In genomic region chr10:123972481-123973401, GRCh38 we compare ENCODE assay signal across 23 cellular contexts.
DNase-seq lines count a peak whose midpoint lies in the region; ATAC-seq, FAIRE-seq and TF ChIP-seq lines count a peak whose summit lies in the region.
"Had no signal": no experiment of that assay in that cellular context is flagged by ENCODE, and none has a peak within 500 bp of the region (broad histone marks: within the 10 kb centered on the region; RNA-seq: fewer than 3 reads in every experiment).

No MANE protein-coding gene starts in this region.

- peak overlapping the region; percentile 80 for H3K4me3 ChIP-seq in GM23338
- H3K4me3 ChIP-seq: BLaER1, GM12878, left lung, SJSA1 had no signal

- peak overlapping the region; percentile 95 for H2AFZ ChIP-seq in GM23338

- H3K27me3 Mint-ChIP-seq in GM23338 (ENCODE audit: insufficient read depth, low read depth, poor library complexity) (peaks cover 36% of the 10 kb centered on the region), endothelial cell (ENCODE audit: unreplicated experiment) (peaks cover 14% of the 10 kb centered on the region), mesothelial cell of epicardium (ENCODE audit: low read depth) (peaks cover 89% of the 10 kb centered on the region)

- TF ChIP-seq CTCF in GM23338 (conservative IDR thresholded peaks at IDR 0.05; ENCODE audit: low read depth in 2 of 2) = peak; percentile 23 to 29; a peak in 3 of 4 replicates
- TF ChIP-seq CTCF in endothelial cell (IDR thresholded peaks at IDR 0.05; ENCODE audit: unreplicated experiment) = no peak
- TF ChIP-seq CTCF in mesothelial cell of epicardium (IDR thresholded peaks at IDR 0.05; ENCODE audit: unreplicated experiment) = no peak

- ATAC-seq in GM23338 (peak; percentile 73), HG02852 (IDR thresholded peaks at IDR 0.05; ENCODE audit: unreplicated experiment) (no peak)
- ATAC-seq: activated CD8-positive, alpha-beta T cell treated with anti-CD3 and anti-CD28 coated beads, Interleukin-2, amount 10 ng/mL, durations not matched to agents 7 days and 5 days; gastroesophageal sphincter; GM12878; left lung; stimulated activated effector memory CD8-positive, alpha-beta T cell treated with anti-CD3 and anti-CD28 coated beads, Interleukin-12 subunit alpha, Interleukin-12 subunit beta, amount 100 ng/mL, for 72 hours had no signal

- peak overlapping the region; percentile 92 for H3K4me2 ChIP-seq in GM23338
- H3K4me2 ChIP-seq: BLaER1 had no signal

- DNase-seq in GM23338 (ENCODE audit: low spot score) (peak; percentile 83), NCI-H2227 (lab: John Stamatoyannopoulos, UW; ENCODE audit: unreplicated experiment) (peak; percentile 55), endothelial cell (ENCODE audit: low spot score) (peak; percentile 52), mesothelial cell of epicardium (ENCODE audit: low spot score in 2 of 2, unreplicated experiment in 2 of 2) (peak in 1 of 2 experiments; percentile 56), GM19239 (ENCODE audit: insufficient read length, low spot score) (no peak), Kasumi-1 (lab: John Stamatoyannopoulos, UW) (no peak), cerebellar nuclear complex (lab: John Stamatoyannopoulos, UW) (no peak)
- DNase-seq: activated CD8-positive, alpha-beta T cell treated with anti-CD3 and anti-CD28 coated beads, Interleukin-2, amount 10 ng/mL, durations not matched to agents 7 days and 5 days; activated effector memory CD4-positive, alpha-beta T cell treated with anti-CD3 and anti-CD28 coated beads, Interleukin-2, amount 50 U/mL, for 16 hours; DND-41; naive B cell; NCI-H1092; NK-92 treated with Interleukin-12 subunit alpha and Interleukin-12 subunit beta, amount 100 ng/mL, for 24 hours; sigmoid colon; stimulated activated CD4-positive, alpha-beta T cell treated with anti-CD3 and anti-CD28 coated beads, Interleukin-4, amount 100 ng/mL, for 24 hours had no signal

- no peak overlapping the region for H3K27ac ChIP-seq in GM23338 (ENCODE audit: low read depth)
- H3K27ac ChIP-seq: BLaER1, gastroesophageal sphincter, left lung, sigmoid colon, SJSA1, vagina had no signal

- H3K36me3 Mint-ChIP-seq in GM23338 (ENCODE audit: low read depth) (peaks cover 7% of the 10 kb centered on the region; the same call in 2 of the 3 replicates), endothelial cell (ENCODE audit: low read depth, unreplicated experiment) (peaks cover 7% of the 10 kb centered on the region), mesothelial cell of epicardium (no peaks in the 10 kb centered on the region)
- H3K36me3 Mint-ChIP-seq: stimulated activated effector memory CD8-positive, alpha-beta T cell treated with anti-CD3 and anti-CD28 coated beads, Interleukin-12 subunit alpha, Interleukin-12 subunit beta, amount 100 ng/mL, for 72 hours had no signal

- H3K27me3 ChIP-seq in GM23338 (ENCODE audit: insufficient read depth) = peaks cover 29% of the 10 kb centered on the region
- H3K27me3 ChIP-seq: vagina had no signal

- no peaks in the 10 kb centered on the region for H4K20me1 ChIP-seq in GM23338 (replicated peaks; ENCODE audit: insufficient read depth)
- H4K20me1 ChIP-seq: BLaER1 had no signal

- peak overlapping the region; percentile 79 for H3K4me3 Mint-ChIP-seq in GM23338
- H3K4me3 Mint-ChIP-seq in endothelial cell (ENCODE audit: unreplicated experiment) = no peak overlapping the region
- H3K4me3 Mint-ChIP-seq in mesothelial cell of epicardium = peak overlapping the region; percentile 48
- H3K4me3 Mint-ChIP-seq: activated CD8-positive, alpha-beta T cell treated with anti-CD3 and anti-CD28 coated beads, Interleukin-2, amount 10 ng/mL, durations not matched to agents 7 days and 5 days; stimulated activated effector memory CD8-positive, alpha-beta T cell treated with anti-CD3 and anti-CD28 coated beads, Interleukin-12 subunit alpha, Interleukin-12 subunit beta, amount 100 ng/mL, for 72 hours had no signal

- no peaks in the 10 kb centered on the region; the same call in none of the 2 replicates for H3K9me2 ChIP-seq in GM23338 (ENCODE audit: insufficient read depth)

- FAIRE-seq in GM19239 (lab: Jason Lieb, UNC) = no peak
- FAIRE-seq: GM12878 had no signal

- 0 out of 2 replicates have a peak, but pooled peaks cover 11% of the 10 kb centered on the region for H3F3A ChIP-seq in GM23338 (replicated peaks; ENCODE audit: low read depth)

- H3K4me1 ChIP-seq in GM23338 (ENCODE audit: insufficient read depth) = peaks cover 12% of the 10 kb centered on the region
- H3K4me1 ChIP-seq: BLaER1, left lung, SJSA1 had no signal

- no peaks in the 10 kb centered on the region for H3K79me2 ChIP-seq in GM23338 (replicated peaks; ENCODE audit: insufficient read depth)

- H3K9me3 Mint-ChIP-seq in GM23338 = peaks cover 13% of the 10 kb centered on the region; the same call in 2 of the 3 replicates
- no peaks in the 10 kb centered on the region for H3K9me3 Mint-ChIP-seq in endothelial cell (ENCODE audit: unreplicated experiment)
- H3K9me3 Mint-ChIP-seq in mesothelial cell of epicardium = peaks cover 13% of the 10 kb centered on the region
- H3K9me3 Mint-ChIP-seq: stimulated activated effector memory CD8-positive, alpha-beta T cell treated with anti-CD3 and anti-CD28 coated beads, Interleukin-12 subunit alpha, Interleukin-12 subunit beta, amount 100 ng/mL, for 72 hours had no signal

- H3K36me3 ChIP-seq in GM23338 (ENCODE audit: insufficient read depth) = no peaks in the 10 kb centered on the region
- H3K36me3 ChIP-seq: BLaER1, gastroesophageal sphincter, left lung, sigmoid colon, SJSA1, vagina had no signal

- H3K4me1 Mint-ChIP-seq in GM23338 (peaks cover 33% of the 10 kb centered on the region), endothelial cell (ENCODE audit: unreplicated experiment) (peaks cover 5% of the 10 kb centered on the region), mesothelial cell of epicardium (peaks cover 13% of the 10 kb centered on the region)

- H3K27ac Mint-ChIP-seq in GM23338 (no peak overlapping the region), endothelial cell (ENCODE audit: unreplicated experiment) (no peak overlapping the region), mesothelial cell of epicardium (no peak overlapping the region)
- H3K27ac Mint-ChIP-seq: activated CD8-positive, alpha-beta T cell treated with anti-CD3 and anti-CD28 coated beads, Interleukin-2, amount 10 ng/mL, durations not matched to agents 7 days and 5 days; stimulated activated effector memory CD8-positive, alpha-beta T cell treated with anti-CD3 and anti-CD28 coated beads, Interleukin-12 subunit alpha, Interleukin-12 subunit beta, amount 100 ng/mL, for 72 hours had no signal

TF ChIP-seq in GM23338, 12 proteins besides CTCF, POLR2A, EP300 and RAD21 (continues in another document):
- TF ChIP-seq POLR2AphosphoS5 (IDR thresholded peaks at IDR 0.05; ENCODE audit: low read depth) = 0 out of 2 replicates have a peak, but pooled peaks have one; percentile 14
- TF ChIP-seq ZNF331 (CRISPR knock-in tag; IDR thresholded peaks at IDR 0.05; ENCODE audit: low read depth) = no peak
- no peak for TF ChIP-seq JUNB (IDR thresholded peaks at IDR 0.05; ENCODE audit: unreplicated experiment)

Comparison
In these comparisons a context has a peak if more than half of its experiments do, and no peak if none do; other contexts are left out.
1. DNase-seq: peak in GM23338 (single experiment), NCI-H2227 (single experiment) and endothelial cell (single experiment); none in GM19239 (single experiment), Kasumi-1 (0 of 2) and cerebellar nuclear complex (0 of 2).
2. CTCF ChIP-seq: peak in GM23338 (2 of 2); none in endothelial cell (single experiment) and mesothelial cell of epicardium (single experiment).